In genomic region chr2:27407798-27408491, GRCh38 we compare ENCODE assay signal across 6 cellular contexts. TPM values are rescaled to one million over a fixed set of nuclear protein-coding genes. Genes with fewer than 3 reads are reported as not detected.
DNase-seq lines count a peak whose midpoint lies in the region; ATAC-seq and TF ChIP-seq lines count a peak whose summit lies in the region.

No MANE protein-coding gene starts in this region.

- H3K27ac Mint-ChIP-seq in chondrocyte (ENCODE audit: unreplicated experiment) = peak overlapping the region; percentile 87

- H3K4me1 ChIP-seq in neuron (ENCODE audit: insufficient read depth, low read length) = peaks cover 15% of the 10 kb centered on the region

- ATAC-seq in GM21515 (IDR thresholded peaks at IDR 0.05; ENCODE audit: unreplicated experiment) = no peak

- H2AFZ ChIP-seq in neuron (ENCODE audit: low read depth, low read length) = no peak overlapping the region

- H3K27me3 ChIP-seq in neuron (ENCODE audit: insufficient read depth, low read length) = no peaks in the 10 kb centered on the region

- no peaks in the 10 kb centered on the region for H3K36me3 Mint-ChIP-seq in chondrocyte (ENCODE audit: low read depth)

- H3K4me3 Mint-ChIP-seq in chondrocyte (ENCODE audit: unreplicated experiment) = peak overlapping the region; percentile 85

- no peak for DNase-seq in GM10266 (ENCODE audit: extremely low spot score)
- DNase-seq in NCI-H2171 (lab: John Stamatoyannopoulos, UW) = peak; percentile 93
- no peak for DNase-seq in chondrocyte (ENCODE audit: low spot score)
- DNase-seq in activated effector memory CD4-positive, alpha-beta T cell treated with Interleukin-2 at 50 U/mL for 16 hours = no peak

- peak overlapping the region; percentile 56 for H3K4me3 ChIP-seq in neuron (ENCODE audit: low read length)

- H3K9me3 ChIP-seq in neuron (ENCODE audit: low read length) = no peaks in the 10 kb centered on the region

- no peaks in the 10 kb centered on the region for H3K9me3 Mint-ChIP-seq in chondrocyte (ENCODE audit: low read depth)

- TF ChIP-seq CTCF in GM10266 (IDR thresholded peaks at IDR 0.05; ENCODE audit: control insufficient read depth, insufficient read depth, low read depth, missing control alignments) = peak; percentile 30
- peak; percentile 83 for TF ChIP-seq CTCF in chondrocyte (IDR thresholded peaks at IDR 0.05)

- no peaks in the 10 kb centered on the region for H3K27me3 Mint-ChIP-seq in chondrocyte (ENCODE audit: low read depth)

- H3K36me3 ChIP-seq in neuron (ENCODE audit: insufficient read depth, low read length) = peaks cover 18% of the 10 kb centered on the region

- H3K4me1 Mint-ChIP-seq in chondrocyte (ENCODE audit: low read depth) = peaks cover 22% of the 10 kb centered on the region

RNA-seq across cellular contexts. Expression of gene PPM1G, which starts 1.4 kb away (rescaled TPM):
- total RNA-seq in chondrocyte = 55.7 to 72.8 TPM (median 59.4 TPM) in 3 replicates

RNA-seq across cellular contexts. Expression of gene NRBP1, which starts 20.5 kb away (rescaled TPM):
- total RNA-seq in chondrocyte = 125 to 143 TPM (median 128 TPM) in 3 replicates

RNA-seq across cellular contexts. Expression of gene ZNF513, which starts 27.4 kb away (rescaled TPM):
- 15.3 to 23.2 TPM (median 15.5 TPM) in 3 replicates for total RNA-seq in chondrocyte

RNA-seq across cellular contexts. Expression of gene KRTCAP3, which starts 34.2 kb away (rescaled TPM):
- 1.1 to 3.6 TPM (median 1.4 TPM) in 3 replicates for total RNA-seq in chondrocyte

RNA-seq across cellular contexts. Expression of gene SNX17, which starts 37.5 kb away (rescaled TPM):
- total RNA-seq in chondrocyte = 108 to 130 TPM (median 111 TPM) in 3 replicates
